8 cellular contexts compared by ENCODE assay signal in genomic region chr2:3302751-3303582, GRCh38.
DNase-seq lines count a peak whose midpoint lies in the region; ATAC-seq and TF ChIP-seq lines count a peak whose summit lies in the region.

No MANE protein-coding gene starts in this region.

- CTCF ChIA-PET in CD4-positive, alpha-beta T cell (lab: Charles Lee), result interaction anchor here (0.7 to 1.0 kb wide), 6 partner anchors 9 to 125 kb away, joined by 3 to 5 read pairs (median 4); no protein-coding TSS in a partner anchor
- CTCF ChIA-PET in HCT116 (lab: Charles Lee), result no interaction called here

- peak; percentile 13 for ATAC-seq in CD4-positive, alpha-beta T cell (ENCODE audit: poor library complexity)
- ATAC-seq in HCT116, result peak; percentile 46
- peak; percentile 36 for ATAC-seq in stimulated activated effector memory CD8-positive, alpha-beta T cell treated with anti-CD3 and anti-CD28 coated beads, Interleukin-12 subunit alpha, Interleukin-12 subunit beta, amount 100 ng/mL, for 72 hours

- RAD21 ChIA-PET in HCT116 (lab: Charles Lee; ENCODE audit: low non-redundant PET in 1 of 2, low total read pairs in 2 of 2, uncharacterized antibody in 2 of 2, unreplicated experiment in 2 of 2), result no interaction called here

- POLR2A ChIA-PET in CD4-positive, alpha-beta T cell (lab: Charles Lee), result no interaction called here
- POLR2A ChIA-PET in HCT116 (lab: Charles Lee), result no interaction called here

- H3K9me2 ChIP-seq in HCT116 (ENCODE audit: insufficient read depth), result no peaks in the 10 kb centered on the region

- H3K4me1 ChIP-seq in HCT116 (ENCODE audit: control insufficient read depth in 1 of 2, insufficient read depth in 2 of 2, low read length in 2 of 2), result peaks cover 3 to 8% of the 10 kb centered on the region in 2 experiments; a peak in 2 of 4 replicates
- peaks cover 10% of the 10 kb centered on the region for H3K4me1 ChIP-seq in NT2/D1 (ENCODE audit: insufficient read depth, insufficient read length)

- no peak for TF ChIP-seq CTCF in CD4-positive, alpha-beta T cell (IDR thresholded peaks at IDR 0.05)
- TF ChIP-seq CTCF in HCT116 (IDR thresholded peaks at IDR 0.05 in 2 of 3, conservative IDR thresholded peaks at IDR 0.05 in 1 of 3; ENCODE audit: borderline replicate concordance in 1 of 3, insufficient read depth in 1 of 3, low read depth in 2 of 3, low read length in 2 of 3) (no peak), GM20000 (IDR thresholded peaks at IDR 0.05; ENCODE audit: extremely low read depth, missing control alignments) (no peak)

- H4K20me1 ChIP-seq in HCT116 (ENCODE audit: insufficient read depth), result peaks cover 1% of the 10 kb centered on the region; the same call in 1 of the 2 replicates

- H3K36me3 ChIP-seq in HCT116 (ENCODE audit: control insufficient read depth in 1 of 2, insufficient read depth in 2 of 2, low read length in 2 of 2), result no peaks in the 10 kb centered on the region
- peaks cover 20% of the 10 kb centered on the region for H3K36me3 ChIP-seq in NT2/D1 (ENCODE audit: insufficient read depth, insufficient read length, low read length)

- BruUV-seq in HCT116 (replicated peaks; lab: Mats Ljungman, UMichigan), result no TSS peak

- peak overlapping the region; percentile 30; the same call in 1 of the 2 replicates for H3K4me2 ChIP-seq in HCT116 (ENCODE audit: low read length)

- no peak overlapping the region for H2AFZ ChIP-seq in HCT116 (ENCODE audit: low read depth, low read length, poor library complexity, severe bottlenecking)

- H3K36me3 Mint-ChIP-seq in CD4-positive, alpha-beta T cell (ENCODE audit: low read depth), result peaks cover 24% of the 10 kb centered on the region
- peaks cover 33% of the 10 kb centered on the region for H3K36me3 Mint-ChIP-seq in stimulated activated effector memory CD8-positive, alpha-beta T cell treated with anti-CD3 and anti-CD28 coated beads, Interleukin-12 subunit alpha, Interleukin-12 subunit beta, amount 100 ng/mL, for 72 hours

- H3K9me3 ChIP-seq in CD4-positive, alpha-beta T cell (ENCODE audit: control insufficient read depth, low read length), result no peaks in the 10 kb centered on the region
- no peaks in the 10 kb centered on the region for H3K9me3 ChIP-seq in HCT116 (ENCODE audit: control insufficient read depth in 1 of 2, insufficient read depth in 1 of 2, low read depth in 1 of 2, low read length in 2 of 2)
- H3K9me3 ChIP-seq in NT2/D1 (ENCODE audit: insufficient read depth, low read length), result no peaks in the 10 kb centered on the region

- no peak for TF ChIP-seq POLR2A in HCT116 (IDR thresholded peaks at IDR 0.05; ENCODE audit: borderline replicate concordance, extremely low read depth, insufficient read depth, insufficient read length)

- H3K27ac Mint-ChIP-seq in CD4-positive, alpha-beta T cell, result peak overlapping the region; percentile 75
- H3K27ac Mint-ChIP-seq in stimulated activated effector memory CD8-positive, alpha-beta T cell treated with anti-CD3 and anti-CD28 coated beads, Interleukin-12 subunit alpha, Interleukin-12 subunit beta, amount 100 ng/mL, for 72 hours, result peak overlapping the region; percentile 81

- no peak overlapping the region for H3K4me3 Mint-ChIP-seq in CD4-positive, alpha-beta T cell
- H3K4me3 Mint-ChIP-seq in stimulated activated effector memory CD8-positive, alpha-beta T cell treated with anti-CD3 and anti-CD28 coated beads, Interleukin-12 subunit alpha, Interleukin-12 subunit beta, amount 100 ng/mL, for 72 hours, result peak overlapping the region; percentile 32

- H3K27me3 ChIP-seq in CD4-positive, alpha-beta T cell (ENCODE audit: control insufficient read depth, insufficient read depth, low read length), result no peaks in the 10 kb centered on the region
- H3K27me3 ChIP-seq in HCT116 (ENCODE audit: insufficient read depth, low read length) (no peaks in the 10 kb centered on the region), NT2/D1 (ENCODE audit: insufficient read depth, insufficient read length) (no peaks in the 10 kb centered on the region)

- no peak for DNase-seq in CD4-positive, alpha-beta T cell
- DNase-seq in HCT116 (ENCODE audit: low read depth, low spot score) (no peak), NT2/D1 (ENCODE audit: low read depth, low spot score) (no peak), cardiac septum (ENCODE audit: low spot score) (peak; percentile 63), GM20000 (ENCODE audit: low spot score) (no peak), NCI-H526 treated with DMSO at 0.1 percent for 48 hours (lab: John Stamatoyannopoulos, UW) (no peak), AML-193 (lab: John Stamatoyannopoulos, UW) (no peak)
- peak in 1 of 2 donors; percentile 54 for DNase-seq in stimulated activated effector memory CD8-positive, alpha-beta T cell treated with anti-CD3 and anti-CD28 coated beads, Interleukin-12 subunit alpha, Interleukin-12 subunit beta, amount 100 ng/mL, for 72 hours (ENCODE audit: low spot score in 2 of 2)

- H3K4me1 Mint-ChIP-seq in CD4-positive, alpha-beta T cell (ENCODE audit: low read depth), result peaks cover 19% of the 10 kb centered on the region
- H3K4me1 Mint-ChIP-seq in stimulated activated effector memory CD8-positive, alpha-beta T cell treated with anti-CD3 and anti-CD28 coated beads, Interleukin-12 subunit alpha, Interleukin-12 subunit beta, amount 100 ng/mL, for 72 hours, result peaks cover 49% of the 10 kb centered on the region

- peak overlapping the region; percentile 15; the same call in 1 of the 2 replicates for H3K9ac ChIP-seq in HCT116 (ENCODE audit: low read length)
- peak overlapping the region; percentile 47 for H3K9ac ChIP-seq in NT2/D1 (ENCODE audit: insufficient read length, low read depth)

- no peak for TF ChIP-seq RAD21 in HCT116 (IDR thresholded peaks at IDR 0.05; ENCODE audit: low read depth)

- H3K79me2 ChIP-seq in HCT116 (ENCODE audit: insufficient read depth, low read length), result peaks cover 14% of the 10 kb centered on the region; the same call in 1 of the 2 replicates

- H3K27ac ChIP-seq in CD4-positive, alpha-beta T cell (ENCODE audit: low read depth, low read length), result no peak overlapping the region
- H3K27ac ChIP-seq in HCT116 (ENCODE audit: low read depth, low read length), result no peak overlapping the region

- no peaks in the 10 kb centered on the region for H3K9me3 Mint-ChIP-seq in CD4-positive, alpha-beta T cell
- H3K9me3 Mint-ChIP-seq in stimulated activated effector memory CD8-positive, alpha-beta T cell treated with anti-CD3 and anti-CD28 coated beads, Interleukin-12 subunit alpha, Interleukin-12 subunit beta, amount 100 ng/mL, for 72 hours, result no peaks in the 10 kb centered on the region

- H3K4me3 ChIP-seq in HCT116 (replicated peaks in 1 of 2; ENCODE audit: low read depth in 1 of 2, low read length in 2 of 2) (no peak overlapping the region), NT2/D1 (ENCODE audit: insufficient read length, low read depth) (no peak overlapping the region)

- intact Hi-C loops in CD4-positive, alpha-beta T cell (cut with DNase I, micrococcal nuclease), result loop anchor here (1.0 to 10.0 kb wide), 6 partner anchors 80 to 1178 kb away; no protein-coding TSS in a partner anchor
- intact Hi-C loops in HCT116 (cut with micrococcal nuclease), result loop anchor here (5.0 kb wide), 2 partner anchors 106 to 461 kb away; no protein-coding TSS in a partner anchor
- intact Hi-C loops in cardiac septum (cut with DNase I), result loop anchor here (5.0 to 10.0 kb wide), 2 partner anchors 301 to 458 kb away; no protein-coding TSS in a partner anchor

- H3K27me3 Mint-ChIP-seq in CD4-positive, alpha-beta T cell, result no peaks in the 10 kb centered on the region

TF ChIP-seq in HCT116, 20 proteins besides CTCF, POLR2A, EP300 and RAD21 (continues in another document):
- TF ChIP-seq EZH2 (IDR thresholded peaks at IDR 0.05) (no peak), ZBTB33 (IDR thresholded peaks at IDR 0.05; ENCODE audit: extremely low read depth, insufficient replicate concordance, low read length) (no peak), REST (IDR thresholded peaks at IDR 0.05; ENCODE audit: low read depth) (no peak), EZH2phosphoT487 (IDR thresholded peaks at IDR 0.05; ENCODE audit: borderline replicate concordance) (no peak), SIN3A (IDR thresholded peaks at IDR 0.05; ENCODE audit: low read depth) (no peak), YY1 (IDR thresholded peaks at IDR 0.05; ENCODE audit: extremely low read depth, insufficient replicate concordance, low read depth, low read length) (no peak)
